In the genomic region with DNA sequence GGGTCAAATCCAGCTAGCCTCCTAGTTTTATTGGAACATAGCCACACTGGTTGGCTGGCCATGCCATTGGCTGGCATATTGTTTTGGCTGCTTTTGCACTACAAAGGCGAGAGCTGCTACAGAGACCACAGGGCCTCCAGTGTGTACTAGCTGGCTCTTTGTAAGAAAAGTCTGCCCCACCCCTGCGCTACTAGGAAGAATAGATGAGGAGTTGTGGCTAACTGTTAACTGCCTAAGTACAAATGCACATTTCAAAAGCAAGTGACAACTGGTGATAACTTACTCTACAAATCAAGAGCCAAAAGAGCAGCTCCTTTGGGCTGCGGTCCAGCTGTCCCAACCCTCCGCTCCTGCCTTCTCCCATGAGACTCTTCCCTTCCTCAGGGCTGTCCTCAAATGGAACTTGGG, we compare ENCODE assay signal across 8 cellular contexts.
A peak's percentile ranks its signal among the peaks of the same experiment; 100 is the strongest.
DNase-seq lines count a peak whose midpoint lies in the region; ATAC-seq and TF ChIP-seq lines count a peak whose summit lies in the region.

No MANE protein-coding gene starts in this region.

- TF ChIP-seq POLR2A in vagina (IDR thresholded peaks at IDR 0.05), result no peak

- H3K27me3 ChIP-seq in muscle layer of duodenum (ENCODE audit: low read depth, low read length) (no peaks in the 10 kb centered on the region), vagina (no peaks in the 10 kb centered on the region)

- peak overlapping the region; percentile 68 for H3K27ac ChIP-seq in muscle layer of duodenum (ENCODE audit: low read length)
- peak overlapping the region; percentile 34 for H3K27ac ChIP-seq in vagina

- H3K36me3 Mint-ChIP-seq in brain, result peaks cover 12% of the 10 kb centered on the region

- peaks cover 81% of the 10 kb centered on the region for H3K4me1 Mint-ChIP-seq in brain

- no peak for ATAC-seq in HG03439 (IDR thresholded peaks at IDR 0.05; ENCODE audit: unreplicated experiment)

- peaks cover 3% of the 10 kb centered on the region for H3K27me3 Mint-ChIP-seq in brain

- intact Hi-C loops in vagina (cut with DNase I), result no loop called here

- H3K9me3 ChIP-seq in muscle layer of duodenum (ENCODE audit: control insufficient read depth in 1 of 2, low read length in 2 of 2) (no peaks in the 10 kb centered on the region), vagina (no peaks in the 10 kb centered on the region)

- no peak overlapping the region for H3K4me3 ChIP-seq in muscle layer of duodenum (ENCODE audit: low read depth in 1 of 2, low read length in 2 of 2)
- H3K4me3 ChIP-seq in vagina, result no peak overlapping the region

- TF ChIP-seq CTCF in brain (conservative IDR thresholded peaks at IDR 0.05) (no peak), vagina (IDR thresholded peaks at IDR 0.05) (no peak)

- H3K27ac Mint-ChIP-seq in brain, result peak overlapping the region; percentile 72 to 94 (median 92)

- H3K9me3 Mint-ChIP-seq in brain, result peaks cover 0 to 2% (median 0%) of the 10 kb centered on the region in 5 experiments

- no peaks in the 10 kb centered on the region for H3K36me3 ChIP-seq in muscle layer of duodenum (ENCODE audit: control insufficient read depth in 1 of 2, insufficient read depth in 2 of 2, low read length in 2 of 2)
- peaks cover 0 to 4% of the 10 kb centered on the region in 2 donors for H3K36me3 ChIP-seq in vagina

- DNase-seq in stimulated activated CD4-positive, alpha-beta T cell treated with anti-CD3 and anti-CD28 coated beads, Interleukin-1b, Interleukin-23, amount 100 ng/mL, for 48 hours, result peak; percentile 35
- no peak for DNase-seq in stimulated activated CD4-positive, alpha-beta T cell treated with anti-CD3 and anti-CD28 coated beads, Interleukin-4, amount 100 ng/mL, for 24 hours
- DNase-seq in vagina (ENCODE audit: extremely low spot score in 2 of 2), result no peak
- no peak for DNase-seq in epidermal melanocyte (ENCODE audit: insufficient read length, low spot score)
- DNase-seq in NK-92 (lab: John Stamatoyannopoulos, UW; ENCODE audit: unreplicated experiment), result no peak

- H3K4me1 ChIP-seq in muscle layer of duodenum (ENCODE audit: control insufficient read depth in 1 of 2, insufficient read depth in 2 of 2, low read length in 2 of 2) (peaks cover 17 to 31% of the 10 kb centered on the region in 2 donors), vagina (peaks cover 60% of the 10 kb centered on the region)

- peak overlapping the region in 4 of 5 experiments; percentile 3 to 71 (median 60) for H3K4me3 Mint-ChIP-seq in brain
